In the genomic region with DNA sequence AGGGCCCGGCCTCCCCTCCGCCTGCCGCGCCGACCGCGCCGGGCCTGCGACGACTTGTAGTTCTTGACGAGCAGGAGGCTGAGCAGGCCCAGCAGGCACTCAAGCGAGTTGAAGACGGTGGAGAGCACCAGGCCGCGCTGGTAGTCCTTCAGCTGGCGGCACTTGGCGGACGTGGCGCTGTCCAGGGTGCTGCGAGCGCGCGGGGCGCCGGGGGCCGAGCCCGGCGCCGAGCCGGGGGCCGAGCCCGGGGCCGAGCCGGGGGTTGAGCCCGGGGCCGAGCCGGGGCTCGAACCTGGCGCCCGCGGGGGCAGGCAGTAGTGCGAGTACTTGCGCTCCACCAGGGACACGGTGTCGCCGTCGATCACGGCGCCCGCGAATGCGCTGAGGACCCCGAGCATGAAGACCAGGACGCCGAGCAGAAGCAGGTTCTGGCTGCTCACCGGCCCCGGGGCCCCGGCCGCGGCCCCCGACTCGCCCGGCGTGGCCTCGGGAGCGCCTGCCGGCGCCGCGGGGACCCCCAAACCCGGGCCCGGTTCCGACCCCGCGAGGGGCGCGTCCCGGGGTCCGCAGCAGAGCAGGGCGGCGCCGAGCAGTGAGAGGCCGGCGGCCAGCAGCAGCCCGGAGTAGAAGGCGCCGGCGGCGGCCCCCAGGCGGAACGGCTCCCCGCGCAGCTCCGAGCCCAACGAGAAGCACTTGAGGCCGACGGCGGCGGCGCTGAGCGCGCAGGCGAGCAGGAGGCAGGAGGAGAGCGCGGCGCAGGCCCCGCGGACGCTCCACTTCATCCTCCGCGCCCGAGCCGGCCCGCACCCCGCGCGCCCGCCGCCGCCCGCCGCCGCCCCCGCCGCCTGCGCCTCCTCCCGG, we compare ENCODE assay signal across 10 cellular contexts. TPM values are rescaled to one million over a fixed set of nuclear protein-coding genes. Genes with fewer than 3 reads are reported as not detected.
DNase-seq lines count a peak whose midpoint lies in the region; ATAC-seq and TF ChIP-seq lines count a peak whose summit lies in the region.
"Had no signal": no experiment of that assay in that cellular context is flagged by ENCODE, and none has a peak within 500 bp of the region (broad histone marks: within the 10 kb centered on the region; RNA-seq: fewer than 3 reads in every experiment).

No MANE protein-coding gene starts in this region.

- H4K20me1 ChIP-seq in GM23338 (replicated peaks; ENCODE audit: insufficient read depth), result peaks cover 5% of the 10 kb centered on the region; the same call in 1 of the 2 replicates

- no peak overlapping the region for H3K27ac Mint-ChIP-seq in GM23338
- H3K27ac Mint-ChIP-seq in T-helper 2 cell treated with Interferon-gamma antibody and Interleukin-4, amounts not matched to agents 5 μg/mL and 100 μg/mL, for 36 hours, result no peak overlapping the region
- H3K27ac Mint-ChIP-seq: T-cell had no signal

- intact Hi-C loops in lower lobe of right lung (cut with DNase I), result no loop called here

- no peak overlapping the region for H2AFZ ChIP-seq in GM23338

- H3K4me1 Mint-ChIP-seq in GM23338, result peaks cover 24% of the 10 kb centered on the region
- H3K4me1 Mint-ChIP-seq in T-helper 2 cell treated with Interferon-gamma antibody and Interleukin-4, amounts not matched to agents 5 μg/mL and 100 μg/mL, for 36 hours (ENCODE audit: low read depth), result peaks cover 6% of the 10 kb centered on the region

- TF ChIP-seq CTCF in AG09309 (IDR thresholded peaks at IDR 0.05; ENCODE audit: control insufficient read depth, insufficient read depth, low read depth, low read length, missing control alignments), result no peak
- no peak for TF ChIP-seq CTCF in GM23338 (conservative IDR thresholded peaks at IDR 0.05; ENCODE audit: low read depth in 2 of 2)
- TF ChIP-seq CTCF in lower lobe of right lung (IDR thresholded peaks at IDR 0.05), result no peak

- H3K79me2 ChIP-seq in GM23338 (replicated peaks; ENCODE audit: insufficient read depth), result no peaks in the 10 kb centered on the region

- H3K27me3 Mint-ChIP-seq in GM23338 (ENCODE audit: insufficient read depth, low read depth, poor library complexity), result peaks cover 80% of the 10 kb centered on the region
- H3K27me3 Mint-ChIP-seq in T-helper 2 cell treated with Interferon-gamma antibody and Interleukin-4, amounts not matched to agents 5 μg/mL and 100 μg/mL, for 36 hours (ENCODE audit: low read depth), result peaks cover 53% of the 10 kb centered on the region

- peaks cover 6% of the 10 kb centered on the region; the same call in 2 of the 3 replicates for H3K9me3 Mint-ChIP-seq in GM23338
- peaks cover 4% of the 10 kb centered on the region for H3K9me3 Mint-ChIP-seq in T-helper 2 cell treated with Interferon-gamma antibody and Interleukin-4, amounts not matched to agents 5 μg/mL and 100 μg/mL, for 36 hours

- H3K36me3 ChIP-seq in GM23338 (ENCODE audit: insufficient read depth), result no peaks in the 10 kb centered on the region
- no peaks in the 10 kb centered on the region for H3K36me3 ChIP-seq in lower lobe of right lung

- DNase-seq in AG09309 (ENCODE audit: low read depth) (peak; percentile 2), GM23338 (ENCODE audit: low spot score) (peak; percentile 86), ecto neural progenitor cell (ENCODE audit: low spot score) (peak; percentile 82), lower lobe of right lung (no peak), SHP77 treated with DMSO at 0.1 percent for 48 hours (lab: John Stamatoyannopoulos, UW) (no peak), NAMALWA (ENCODE audit: low spot score) (no peak)
- no peak for DNase-seq in T-helper 2 cell treated with Interferon-gamma antibody and Interleukin-4, amounts not matched to agents 5 μg/mL and 100 μg/mL, for 36 hours (ENCODE audit: low spot score)

- H3K27me3 ChIP-seq in GM23338 (ENCODE audit: insufficient read depth) (peaks cover 91% of the 10 kb centered on the region), lower lobe of right lung (ENCODE audit: low read depth) (peaks cover 68% of the 10 kb centered on the region)

- H3K4me1 ChIP-seq in GM23338 (ENCODE audit: insufficient read depth) (peaks cover 31% of the 10 kb centered on the region), lower lobe of right lung (no peaks in the 10 kb centered on the region)

- no peaks in the 10 kb centered on the region for H3K9me3 ChIP-seq in lower lobe of right lung

- H3K27ac ChIP-seq in GM23338 (ENCODE audit: low read depth) (no peak overlapping the region), lower lobe of right lung (no peak overlapping the region)
- H3K27ac ChIP-seq: HL-60 had no signal

- H3F3A ChIP-seq in GM23338 (replicated peaks; ENCODE audit: low read depth), result peaks cover 11% of the 10 kb centered on the region

- H3K9me2 ChIP-seq in GM23338 (ENCODE audit: insufficient read depth), result no peaks in the 10 kb centered on the region

- peaks cover 2% of the 10 kb centered on the region; the same call in 2 of the 3 replicates for H3K36me3 Mint-ChIP-seq in GM23338 (ENCODE audit: low read depth)
- H3K36me3 Mint-ChIP-seq in T-helper 2 cell treated with Interferon-gamma antibody and Interleukin-4, amounts not matched to agents 5 μg/mL and 100 μg/mL, for 36 hours (ENCODE audit: low read depth), result peaks cover 3% of the 10 kb centered on the region
- H3K36me3 Mint-ChIP-seq: T-cell had no signal

- peak; percentile 40 for ATAC-seq in GM23338
- ATAC-seq in lower lobe of right lung, result peak; percentile 31 to 62
- ATAC-seq in HG02885 (IDR thresholded peaks at IDR 0.05; ENCODE audit: poor library complexity, unreplicated experiment), result no peak
- ATAC-seq: T-cell had no signal

- peak overlapping the region; percentile 34; the same call in 1 of the 3 replicates for H3K4me3 Mint-ChIP-seq in GM23338
- H3K4me3 Mint-ChIP-seq in T-helper 2 cell treated with Interferon-gamma antibody and Interleukin-4, amounts not matched to agents 5 μg/mL and 100 μg/mL, for 36 hours, result no peak overlapping the region

- no peak overlapping the region for H3K4me3 ChIP-seq in AG09309 (ENCODE audit: control insufficient read depth, low read depth, low read length)
- peak overlapping the region; percentile 46; the same call in 1 of the 2 replicates for H3K4me3 ChIP-seq in GM23338
- no peak overlapping the region for H3K4me3 ChIP-seq in lower lobe of right lung

- peak overlapping the region; percentile 48; the same call in 1 of the 2 replicates for H3K4me2 ChIP-seq in GM23338

TF ChIP-seq in GM23338, 12 proteins besides CTCF, POLR2A, EP300 and RAD21 (continues in another document):
- TF ChIP-seq JUNB (IDR thresholded peaks at IDR 0.05; ENCODE audit: unreplicated experiment), result no peak
- TF ChIP-seq, protein P1, sequence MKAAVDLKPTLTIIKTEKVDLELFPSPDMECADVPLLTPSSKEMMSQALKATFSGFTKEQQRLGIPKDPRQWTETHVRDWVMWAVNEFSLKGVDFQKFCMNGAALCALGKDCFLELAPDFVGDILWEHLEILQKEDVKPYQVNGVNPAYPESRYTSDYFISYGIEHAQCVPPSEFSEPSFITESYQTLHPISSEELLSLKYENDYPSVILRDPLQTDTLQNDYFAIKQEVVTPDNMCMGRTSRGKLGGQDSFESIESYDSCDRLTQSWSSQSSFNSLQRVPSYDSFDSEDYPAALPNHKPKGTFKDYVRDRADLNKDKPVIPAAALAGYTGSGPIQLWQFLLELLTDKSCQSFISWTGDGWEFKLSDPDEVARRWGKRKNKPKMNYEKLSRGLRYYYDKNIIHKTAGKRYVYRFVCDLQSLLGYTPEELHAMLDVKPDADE (IDR thresholded peaks at IDR 0.05), result no peak
- no peak for TF ChIP-seq ZNF331 (CRISPR knock-in tag; IDR thresholded peaks at IDR 0.05; ENCODE audit: low read depth)
- peak; percentile 12 for TF ChIP-seq EZH2 (IDR thresholded peaks at IDR 0.05; ENCODE audit: low read depth, unreplicated experiment)
- TF ChIP-seq CREB1 (CRISPR knock-in tag; IDR thresholded peaks at IDR 0.05; ENCODE audit: low read depth), result no peak

RNA-seq across cellular contexts. Expression of a gene that starts 0.6 kb away (rescaled TPM):
- total RNA-seq in GM23338 (2014; rRNA removed; shearing (Covaris generic)), result 0.62 TPM in 1 of 2 replicates, not detected in the other
- polyA plus RNA-seq in GM23338 (2016; fragmentation: Nextera tagmentation; extraction: Ambion mirVana), result 0.11 and 0.21 TPM in 2 replicates
- total RNA-seq in lower lobe of right lung, result not detected
- total RNA-seq: T-cell had no signal

RNA-seq across cellular contexts. Expression of a gene that starts 49.9 kb away (rescaled TPM):
- 3.1 and 5.0 TPM in 2 replicates for total RNA-seq in GM23338 (2014; rRNA removed; shearing (Covaris generic))
- polyA plus RNA-seq in GM23338 (2016; fragmentation: Nextera tagmentation; extraction: Ambion mirVana), result 3.3 and 3.4 TPM in 2 replicates
- total RNA-seq in lower lobe of right lung, result 5.5 TPM

Comparison
In these comparisons a context has a peak if more than half of its experiments do, and no peak if none do; other contexts are left out.
1. DNase-seq: peak in AG09309 (single experiment), GM23338 (single experiment) and ecto neural progenitor cell (single experiment); none in lower lobe of right lung (single experiment), SHP77 treated with DMSO at 0.1 percent for 48 hours (single experiment), NAMALWA (single experiment) and T-helper 2 cell treated with Interferon-gamma antibody and Interleukin-4, amounts not matched to agents 5 μg/mL and 100 μg/mL, for 36 hours (single experiment).